In the genomic region with DNA sequence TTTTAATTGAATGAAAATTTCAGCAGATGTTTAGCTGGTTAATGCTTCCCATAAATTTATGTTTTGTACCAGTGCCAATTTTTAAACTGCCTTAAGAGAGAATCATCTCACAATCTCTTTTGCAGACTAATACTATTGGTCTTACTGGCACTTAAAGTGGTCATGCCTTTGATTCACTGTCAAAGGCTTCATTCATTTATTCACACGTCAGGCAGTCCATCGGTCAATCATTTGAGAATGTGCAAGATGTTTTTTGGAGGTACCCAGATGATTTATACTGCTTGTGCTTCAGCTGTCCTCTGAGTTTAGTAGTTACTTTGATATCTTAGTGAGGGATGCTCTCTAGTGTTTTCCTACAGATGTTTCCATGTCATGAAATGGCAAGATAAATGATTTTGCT, we compare ENCODE assay signal across 14 cellular contexts.
A peak's percentile ranks its signal among the peaks of the same experiment; 100 is the strongest.
DNase-seq lines count a peak whose midpoint lies in the region; ATAC-seq and TF ChIP-seq lines count a peak whose summit lies in the region.
"Had no signal": no experiment of that assay in that cellular context is flagged by ENCODE, and none has a peak within 500 bp of the region (broad histone marks: within the 10 kb centered on the region; RNA-seq: fewer than 3 reads in every experiment).

No MANE protein-coding gene starts in this region.

- no peak overlapping the region for H3K4me3 ChIP-seq in AG09309 (ENCODE audit: control insufficient read depth, low read depth, low read length)
- no peak overlapping the region for H3K4me3 ChIP-seq in GM23338
- H3K4me3 ChIP-seq in OCI-LY7 (ENCODE audit: low read depth, low read length, poor library complexity, severe bottlenecking), result no peak overlapping the region
- H3K4me3 ChIP-seq in fibroblast of pulmonary artery (replicated peaks; ENCODE audit: low read depth, low read length), result no peak overlapping the region
- H3K4me3 ChIP-seq: BLaER1 treated with 17β-estradiol and CSF1 and Interleukin-3, amounts not matched to agents 10 nM and 100 nM; GM23248; SJSA1 had no signal

- H3K27me3 Mint-ChIP-seq in GM23338 (ENCODE audit: insufficient read depth, low read depth, poor library complexity), result no peaks in the 10 kb centered on the region
- H3K27me3 Mint-ChIP-seq: activated naive CD8-positive, alpha-beta T cell treated with anti-CD3 and anti-CD28 coated beads for 36 hours; activated T-cell treated with anti-CD3 and anti-CD28 coated beads, Interleukin-2, amount 50 U/mL, for 24 hours had no signal

- peaks cover 12% of the 10 kb centered on the region for H3K4me1 ChIP-seq in GM23338 (ENCODE audit: insufficient read depth)
- H3K4me1 ChIP-seq in OCI-LY7 (ENCODE audit: insufficient read depth, low read length, poor library complexity, severe bottlenecking), result no peaks in the 10 kb centered on the region
- H3K4me1 ChIP-seq: BLaER1 treated with 17β-estradiol and CSF1 and Interleukin-3, amounts not matched to agents 10 nM and 100 nM; SJSA1 had no signal

- no TSS peak for BruUV-seq in OCI-LY7 (replicated peaks; lab: Mats Ljungman, UMichigan)

- peak; percentile 7 for DNase-seq in AG09309 (ENCODE audit: low read depth)
- DNase-seq in GM23338 (ENCODE audit: low spot score), result no peak
- DNase-seq in OCI-LY7 (ENCODE audit: low spot score), result peak; percentile 10
- DNase-seq in fibroblast of pulmonary artery (ENCODE audit: low read depth), result peak; percentile 38
- DNase-seq in NCI-H1048 (lab: John Stamatoyannopoulos, UW), result no peak
- no peak for DNase-seq in HuH-7 (ENCODE audit: low spot score)
- DNase-seq in SKM-1 treated with dmso at 0.1 percent for 144 hours (lab: John Stamatoyannopoulos, UW; ENCODE audit: unreplicated experiment), result no peak
- DNase-seq: activated naive CD8-positive, alpha-beta T cell treated with anti-CD3 and anti-CD28 coated beads for 36 hours; activated T-cell treated with anti-CD3 and anti-CD28 coated beads, Interleukin-2, amount 50 U/mL, for 24 hours; GM23248 had no signal

- H3K9me2 ChIP-seq in GM23338 (ENCODE audit: insufficient read depth) (no peaks in the 10 kb centered on the region), OCI-LY7 (ENCODE audit: insufficient read depth, low read length) (no peaks in the 10 kb centered on the region)

- no peaks in the 10 kb centered on the region; the same call in 2 of the 3 replicates for H3K36me3 Mint-ChIP-seq in GM23338 (ENCODE audit: low read depth)
- H3K36me3 Mint-ChIP-seq: activated naive CD8-positive, alpha-beta T cell treated with anti-CD3 and anti-CD28 coated beads for 36 hours; memory B cell had no signal

- H3K4me2 ChIP-seq in GM23338 (no peak overlapping the region), OCI-LY7 (ENCODE audit: low read length) (no peak overlapping the region)
- H3K4me2 ChIP-seq: BLaER1 treated with 17β-estradiol and CSF1 and Interleukin-3, amounts not matched to agents 10 nM and 100 nM had no signal

- H3K79me2 ChIP-seq in GM23338 (replicated peaks; ENCODE audit: insufficient read depth) (no peaks in the 10 kb centered on the region), OCI-LY7 (ENCODE audit: insufficient read depth, low read depth, low read length) (no peaks in the 10 kb centered on the region)

- peaks cover 5% of the 10 kb centered on the region; the same call in 1 of the 2 replicates for H3K9me3 ChIP-seq in OCI-LY7 (ENCODE audit: low read length)
- H3K9me3 ChIP-seq: BLaER1 treated with 17β-estradiol and CSF1 and Interleukin-3, amounts not matched to agents 10 nM and 100 nM; SJSA1 had no signal

- TF ChIP-seq CTCF in AG09309 (IDR thresholded peaks at IDR 0.05; ENCODE audit: control insufficient read depth, insufficient read depth, low read depth, low read length, missing control alignments) (no peak), GM23338 (conservative IDR thresholded peaks at IDR 0.05; ENCODE audit: low read depth in 2 of 2) (no peak; a peak in 1 of 4 replicates), OCI-LY7 (conservative IDR thresholded peaks at IDR 0.05; ENCODE audit: low read length) (no peak; the same call in 1 of the 2 replicates), fibroblast of pulmonary artery (IDR thresholded peaks at IDR 0.05; ENCODE audit: low read length, missing control alignments) (no peak)

- H3K27ac ChIP-seq in GM23338 (ENCODE audit: low read depth), result no peak overlapping the region
- no peak overlapping the region for H3K27ac ChIP-seq in OCI-LY7 (ENCODE audit: low read depth, low read length, poor library complexity, severe bottlenecking)
- H3K27ac ChIP-seq: BLaER1 treated with 17β-estradiol and CSF1 and Interleukin-3, amounts not matched to agents 10 nM and 100 nM; GM23248; SJSA1 had no signal

- peak overlapping the region; percentile 49; the same call in 1 of the 2 replicates for H3K27ac Mint-ChIP-seq in GM23338
- H3K27ac Mint-ChIP-seq: activated naive CD8-positive, alpha-beta T cell treated with anti-CD3 and anti-CD28 coated beads for 36 hours; activated T-cell treated with anti-CD3 and anti-CD28 coated beads, Interleukin-2, amount 50 U/mL, for 24 hours; memory B cell had no signal

- POLR2A ChIA-PET in OCI-LY7 (lab: Charles Lee), result interaction anchor here (0.5 to 1.1 kb wide), 3 partner anchors 62 to 422 kb away, joined by 3 to 5 read pairs (median 4); no protein-coding TSS in a partner anchor

- no peaks in the 10 kb centered on the region for H3K27me3 ChIP-seq in GM23338 (ENCODE audit: insufficient read depth)
- H3K27me3 ChIP-seq: BLaER1 treated with 17β-estradiol and CSF1 and Interleukin-3, amounts not matched to agents 10 nM and 100 nM had no signal

- no peak for ATAC-seq in GM23338

- H3F3A ChIP-seq in GM23338 (replicated peaks; ENCODE audit: low read depth), result no peaks in the 10 kb centered on the region

- CTCF ChIA-PET in OCI-LY7 (lab: Charles Lee; ENCODE audit: unreplicated experiment), result no interaction called here

- peaks cover 10% of the 10 kb centered on the region for H3K4me1 Mint-ChIP-seq in GM23338
- H3K4me1 Mint-ChIP-seq: activated naive CD8-positive, alpha-beta T cell treated with anti-CD3 and anti-CD28 coated beads for 36 hours; memory B cell; neural crest cell had no signal

- no peak overlapping the region for H3K4me3 Mint-ChIP-seq in GM23338
- H3K4me3 Mint-ChIP-seq: activated naive CD8-positive, alpha-beta T cell treated with anti-CD3 and anti-CD28 coated beads for 36 hours; activated T-cell treated with anti-CD3 and anti-CD28 coated beads, Interleukin-2, amount 50 U/mL, for 24 hours; memory B cell; neural crest cell had no signal

- H2AFZ ChIP-seq in GM23338, result no peak overlapping the region
- no peak overlapping the region for H2AFZ ChIP-seq in OCI-LY7 (ENCODE audit: low read length)
- H2AFZ ChIP-seq: GM23248 had no signal

- intact Hi-C loops in OCI-LY7 (cut with micrococcal nuclease; ENCODE audit: unreplicated experiment), result no loop called here

- no peaks in the 10 kb centered on the region for H3K9me3 Mint-ChIP-seq in GM23338
- H3K9me3 Mint-ChIP-seq: neural crest cell had no signal

- H4K20me1 ChIP-seq in GM23338 (replicated peaks; ENCODE audit: insufficient read depth), result no peaks in the 10 kb centered on the region
- H4K20me1 ChIP-seq in OCI-LY7 (ENCODE audit: insufficient read depth, low read length), result no peaks in the 10 kb centered on the region
- H4K20me1 ChIP-seq: BLaER1 treated with 17β-estradiol and CSF1 and Interleukin-3, amounts not matched to agents 10 nM and 100 nM had no signal

- H3K36me3 ChIP-seq in GM23338 (ENCODE audit: insufficient read depth) (no peaks in the 10 kb centered on the region), OCI-LY7 (ENCODE audit: insufficient read depth, low read length) (peaks cover 4% of the 10 kb centered on the region; the same call in 1 of the 2 replicates)
- H3K36me3 ChIP-seq: BLaER1 treated with 17β-estradiol and CSF1 and Interleukin-3, amounts not matched to agents 10 nM and 100 nM; SJSA1 had no signal

TF ChIP-seq in GM23338, 12 proteins besides CTCF, POLR2A, EP300 and RAD21 (continues in another document):
- TF ChIP-seq CREB1 (CRISPR knock-in tag; IDR thresholded peaks at IDR 0.05; ENCODE audit: low read depth) (no peak), POLR2AphosphoS5 (IDR thresholded peaks at IDR 0.05; ENCODE audit: low read depth) (no peak), NANOG (IDR thresholded peaks at IDR 0.05; ENCODE audit: borderline replicate concordance) (no peak)
- TF ChIP-seq, protein P1, sequence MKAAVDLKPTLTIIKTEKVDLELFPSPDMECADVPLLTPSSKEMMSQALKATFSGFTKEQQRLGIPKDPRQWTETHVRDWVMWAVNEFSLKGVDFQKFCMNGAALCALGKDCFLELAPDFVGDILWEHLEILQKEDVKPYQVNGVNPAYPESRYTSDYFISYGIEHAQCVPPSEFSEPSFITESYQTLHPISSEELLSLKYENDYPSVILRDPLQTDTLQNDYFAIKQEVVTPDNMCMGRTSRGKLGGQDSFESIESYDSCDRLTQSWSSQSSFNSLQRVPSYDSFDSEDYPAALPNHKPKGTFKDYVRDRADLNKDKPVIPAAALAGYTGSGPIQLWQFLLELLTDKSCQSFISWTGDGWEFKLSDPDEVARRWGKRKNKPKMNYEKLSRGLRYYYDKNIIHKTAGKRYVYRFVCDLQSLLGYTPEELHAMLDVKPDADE (IDR thresholded peaks at IDR 0.05), result no peak

Comparison
In these comparisons a context has a peak if more than half of its experiments do, and no peak if none do; other contexts are left out.
1. DNase-seq: peak in AG09309 (single experiment), OCI-LY7 (single experiment) and fibroblast of pulmonary artery (single experiment); none in GM23338 (single experiment), NCI-H1048 (single experiment), HuH-7 (single experiment) and SKM-1 treated with dmso at 0.1 percent for 144 hours (single experiment).